24 cellular contexts compared by ENCODE assay signal in the genomic region with DNA sequence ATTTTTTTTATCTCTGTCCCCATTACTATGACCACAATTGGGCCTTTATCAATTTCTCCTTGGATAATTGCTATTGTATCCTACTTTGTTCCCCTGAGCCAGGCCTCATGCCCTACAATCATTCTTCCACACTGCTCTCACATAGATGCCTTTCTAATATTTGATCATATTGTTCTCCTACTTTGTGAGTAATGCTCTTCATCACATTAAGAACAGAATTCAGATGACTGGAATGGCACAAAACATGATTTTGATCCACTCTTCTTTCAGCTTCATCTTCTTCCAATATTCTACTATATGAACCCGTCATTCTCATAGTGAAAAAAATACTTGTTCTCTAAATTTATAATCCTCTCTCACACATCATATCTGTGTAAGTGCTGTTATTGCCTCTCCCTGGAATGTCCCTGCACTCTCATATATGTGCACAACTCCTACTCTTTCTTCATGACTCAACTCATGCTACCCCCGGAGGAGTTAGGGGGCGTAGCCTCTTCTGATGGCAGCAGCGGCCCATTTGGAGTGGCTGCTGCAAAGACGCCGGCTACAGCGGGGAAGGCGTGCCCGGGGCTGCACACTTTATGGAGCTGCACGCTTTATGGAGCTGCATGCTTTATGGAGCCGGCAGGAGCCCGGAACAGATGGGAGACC. TPM values are rescaled to one million over a fixed set of nuclear protein-coding genes. Genes with fewer than 3 reads are reported as not detected.
DNase-seq lines count a peak whose midpoint lies in the region; ATAC-seq and TF ChIP-seq lines count a peak whose summit lies in the region.
"Had no signal": no experiment of that assay in that cellular context is flagged by ENCODE, and none has a peak within 500 bp of the region (broad histone marks: within the 10 kb centered on the region; RNA-seq: fewer than 3 reads in every experiment).

No MANE protein-coding gene starts in this region.

- peaks cover 7 to 12% (median 10%) of the 10 kb centered on the region in 3 donors for H3K27me3 Mint-ChIP-seq in CD14-positive monocyte (ENCODE audit: low read depth in 3 of 3)

- peak overlapping the region; percentile 70 for H2AFZ ChIP-seq in parathyroid adenoma

- DNase-seq in BE2C: peak; percentile 14
- DNase-seq in DMS79 treated with DMSO at 0.1 percent for 48 hours (lab: John Stamatoyannopoulos, UW): peak; percentile 50
- peak; percentile 36 to 44 for DNase-seq in SHP77 (lab: John Stamatoyannopoulos, UW)
- DNase-seq in HK-2 (ENCODE audit: unreplicated experiment): no peak
- no peak for DNase-seq in CD14-positive monocyte (ENCODE audit: low spot score)
- DNase-seq: effector memory CD4-positive, alpha-beta T cell; esophagus squamous epithelium; mesendoderm; MG63; NCI-H1694; NCI-H446 treated with DMSO at 0.1 percent for 48 hours; NK-92 treated with Interleukin-12 subunit alpha and Interleukin-12 subunit beta, amount 100 ng/mL, for 24 hours; stomach; T-helper 2 cell; transverse colon had no signal

- no peaks in the 10 kb centered on the region for H3K4me1 ChIP-seq in BE2C
- no peaks in the 10 kb centered on the region for H3K4me1 ChIP-seq in parathyroid adenoma
- H3K4me1 ChIP-seq: esophagus squamous epithelium, pancreas, stomach, transverse colon had no signal

- peak overlapping the region; percentile 36 for H3K4me3 ChIP-seq in BE2C (ENCODE audit: low read depth, low read length)
- no peak overlapping the region for H3K4me3 ChIP-seq in parathyroid adenoma (ENCODE audit: low read depth, low read length)
- H3K4me3 ChIP-seq: esophagus squamous epithelium, MG63, pancreas, SK-N-MC, skin epidermis, stomach, transverse colon had no signal

- H3K9me3 ChIP-seq in BE2C (no peaks in the 10 kb centered on the region), parathyroid adenoma (ENCODE audit: control insufficient read depth, low read length) (no peaks in the 10 kb centered on the region)
- H3K9me3 ChIP-seq: pancreas had no signal

- no peak for TF ChIP-seq CTCF in BE2C (IDR thresholded peaks at IDR 0.05; ENCODE audit: low read depth, low read length)
- no peak for TF ChIP-seq CTCF in parathyroid adenoma (IDR thresholded peaks at IDR 0.05)
- no peak for TF ChIP-seq CTCF in CD14-positive monocyte (IDR thresholded peaks at IDR 0.05)

- no peaks in the 10 kb centered on the region for H3K36me3 ChIP-seq in BE2C
- H3K36me3 ChIP-seq in parathyroid adenoma (ENCODE audit: control insufficient read depth, insufficient read depth, low read length): no peaks in the 10 kb centered on the region
- H3K36me3 ChIP-seq: esophagus squamous epithelium, MG63, pancreas, stomach, transverse colon had no signal

- H3K4me3 Mint-ChIP-seq in CD14-positive monocyte: no peak overlapping the region
- H3K4me3 Mint-ChIP-seq: activated naive CD8-positive, alpha-beta T cell; IgD-negative memory B cell; natural killer cell treated with Interleukin-12 subunit alpha and Interleukin-12 subunit beta and Interleukin-15 and Interleukin-18, amount 100 ng/mL, for 72 hours had no signal

- H3K27ac Mint-ChIP-seq in CD14-positive monocyte: no peak overlapping the region
- H3K27ac Mint-ChIP-seq: activated naive CD8-positive, alpha-beta T cell; IgD-negative memory B cell; natural killer cell treated with Interleukin-12 subunit alpha and Interleukin-12 subunit beta and Interleukin-15 and Interleukin-18, amount 100 ng/mL, for 72 hours had no signal

- H3K9ac ChIP-seq in parathyroid adenoma: no peak overlapping the region

- ATAC-seq in GM21619 (IDR thresholded peaks at IDR 0.05; ENCODE audit: unreplicated experiment): no peak
- ATAC-seq: natural killer cell treated with Interleukin-12 subunit alpha and Interleukin-12 subunit beta and Interleukin-15 and Interleukin-18, amount 100 ng/mL, for 72 hours; pancreas had no signal

- no peaks in the 10 kb centered on the region for H3K4me1 Mint-ChIP-seq in CD14-positive monocyte
- H3K4me1 Mint-ChIP-seq: IgD-negative memory B cell had no signal

- H3K4me2 ChIP-seq in parathyroid adenoma (ENCODE audit: low read length): no peak overlapping the region

- H3K79me2 ChIP-seq in parathyroid adenoma: no peaks in the 10 kb centered on the region

- H3K27ac ChIP-seq in parathyroid adenoma: no peak overlapping the region
- H3K27ac ChIP-seq: esophagus squamous epithelium, HL-60, pancreas, SK-N-MC, skin epidermis, stomach, transverse colon had no signal

- H3K27me3 ChIP-seq in BE2C (no peaks in the 10 kb centered on the region), parathyroid adenoma (ENCODE audit: control insufficient read depth, insufficient read depth, low read length) (no peaks in the 10 kb centered on the region)
- H3K27me3 ChIP-seq: MG63, pancreas had no signal

- H3K9me3 Mint-ChIP-seq in CD14-positive monocyte: peaks cover 2 to 16% (median 8%) of the 10 kb centered on the region in 7 donors

- intact Hi-C loops in CD14-positive monocyte (cut with micrococcal nuclease): no loop called here

- no peaks in the 10 kb centered on the region for H3K36me3 Mint-ChIP-seq in CD14-positive monocyte
- H3K36me3 Mint-ChIP-seq: activated naive CD8-positive, alpha-beta T cell; IgD-negative memory B cell; natural killer cell treated with Interleukin-12 subunit alpha and Interleukin-12 subunit beta and Interleukin-15 and Interleukin-18, amount 100 ng/mL, for 72 hours had no signal

RNA-seq across cellular contexts. Expression of a gene that starts 25.3 kb away (rescaled TPM):
- 8.4 TPM for polyA plus RNA-seq in BE2C (2012; ENCODE audit: insufficient read depth, insufficient read length, low read depth)
- polyA plus RNA-seq in CD14-positive monocyte: 1 to 10 TPM; 2.7 to 3.4 TPM

Comparison
In these comparisons a context has a peak if more than half of its experiments do, and no peak if none do; other contexts are left out.
1. DNase-seq: peak in BE2C (single experiment), DMS79 treated with DMSO at 0.1 percent for 48 hours (single experiment) and SHP77 (2 of 2); none in HK-2 (single experiment) and CD14-positive monocyte (single experiment).